Comparison of ENCODE assay signal across 11 cellular contexts in the genomic region with DNA sequence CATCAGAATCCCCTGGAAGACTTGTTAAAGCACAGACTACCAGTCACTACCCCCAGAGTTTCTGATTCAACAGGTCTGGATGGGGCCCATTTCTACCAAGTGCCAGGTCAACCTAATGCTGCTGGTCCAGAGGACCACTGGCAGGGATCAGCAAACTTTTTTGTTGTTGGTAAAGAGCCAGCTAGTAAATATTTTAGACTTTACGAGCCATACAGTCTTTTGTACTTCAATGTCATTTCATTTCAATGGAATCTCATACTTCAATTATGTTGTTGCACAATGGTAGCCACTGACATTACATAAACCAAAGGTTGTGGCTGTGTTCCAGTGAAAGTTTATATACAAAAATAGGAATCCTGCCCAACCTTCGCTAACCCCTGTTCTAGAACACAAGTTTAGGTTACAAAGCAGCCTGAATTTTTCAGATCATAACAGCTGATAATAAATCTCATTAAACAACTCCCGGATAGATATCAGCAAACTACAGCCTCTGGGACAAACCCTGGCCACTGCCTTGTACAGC. TPM values are rescaled to one million over a fixed set of nuclear protein-coding genes. Genes with fewer than 3 reads are reported as not detected.
A peak's percentile ranks its signal among the peaks of the same experiment; 100 is the strongest.
DNase-seq lines count a peak whose midpoint lies in the region; FAIRE-seq and TF ChIP-seq lines count a peak whose summit lies in the region.
"Had no signal": no experiment of that assay in that cellular context is flagged by ENCODE, and none has a peak within 500 bp of the region (broad histone marks: within the 10 kb centered on the region; RNA-seq: fewer than 3 reads in every experiment).

No MANE protein-coding gene starts in this region.

- peak; percentile 58 for DNase-seq in AG20443 (ENCODE audit: low spot score)
- peak; percentile 83 for DNase-seq in M059J (ENCODE audit: low read depth)
- DNase-seq in non-pigmented ciliary epithelial cell (ENCODE audit: low read depth), result peak; percentile 41
- no peak for DNase-seq in endothelial cell (ENCODE audit: low spot score)
- DNase-seq in NCI-H748 treated with DMSO at 0.1 percent for 48 hours (lab: John Stamatoyannopoulos, UW), result no peak
- no peak for DNase-seq in stimulated activated CD4-positive, alpha-beta T cell treated with anti-CD3 and anti-CD28 coated beads, Interleukin-4, amount 100 ng/mL, for 24 hours
- DNase-seq in GOT3 (lab: John Stamatoyannopoulos, UW), result no peak
- DNase-seq: CD4-positive, alpha-beta memory T cell had no signal

- no peaks in the 10 kb centered on the region for H3K4me1 Mint-ChIP-seq in endothelial cell (ENCODE audit: unreplicated experiment)
- H3K4me1 Mint-ChIP-seq: brain had no signal

- H3K27ac Mint-ChIP-seq in endothelial cell (ENCODE audit: unreplicated experiment), result no peak overlapping the region
- H3K27ac Mint-ChIP-seq: brain had no signal

- H3K27me3 Mint-ChIP-seq in endothelial cell (ENCODE audit: unreplicated experiment), result no peaks in the 10 kb centered on the region
- H3K27me3 Mint-ChIP-seq: CD4-positive, alpha-beta memory T cell had no signal

- no peak overlapping the region for H3K4me3 Mint-ChIP-seq in endothelial cell (ENCODE audit: unreplicated experiment)
- H3K4me3 Mint-ChIP-seq: brain; CD4-positive, alpha-beta memory T cell had no signal

- no peak for TF ChIP-seq CTCF in endothelial cell (IDR thresholded peaks at IDR 0.05; ENCODE audit: unreplicated experiment)

- H3K9me3 Mint-ChIP-seq in endothelial cell (ENCODE audit: unreplicated experiment), result no peaks in the 10 kb centered on the region

- FAIRE-seq in endometrium (lab: Jason Lieb, UNC), result peak; percentile 51
- FAIRE-seq: TTC549 had no signal

- peaks cover 4% of the 10 kb centered on the region for H3K36me3 Mint-ChIP-seq in endothelial cell (ENCODE audit: low read depth, unreplicated experiment)

RNA-seq across cellular contexts. Expression of a gene that starts 28.7 kb away (rescaled TPM):
- 8.4 and 9.1 TPM in 2 replicates for total RNA-seq in M059J (2014; rRNA removed; shearing (Covaris generic))
- total RNA-seq in endothelial cell (ENCODE audit: unreplicated experiment), result 10.2 TPM

Comparison
In these comparisons a context has a peak if more than half of its experiments do, and no peak if none do; other contexts are left out.
1. DNase-seq: peak in AG20443 (single experiment), M059J (single experiment) and non-pigmented ciliary epithelial cell (single experiment); none in endothelial cell (single experiment), NCI-H748 treated with DMSO at 0.1 percent for 48 hours (single experiment), stimulated activated CD4-positive, alpha-beta T cell treated with anti-CD3 and anti-CD28 coated beads, Interleukin-4, amount 100 ng/mL, for 24 hours (single experiment) and GOT3 (single experiment).